Comparison of ENCODE assay signal across 1 cellular context in the genomic region with DNA sequence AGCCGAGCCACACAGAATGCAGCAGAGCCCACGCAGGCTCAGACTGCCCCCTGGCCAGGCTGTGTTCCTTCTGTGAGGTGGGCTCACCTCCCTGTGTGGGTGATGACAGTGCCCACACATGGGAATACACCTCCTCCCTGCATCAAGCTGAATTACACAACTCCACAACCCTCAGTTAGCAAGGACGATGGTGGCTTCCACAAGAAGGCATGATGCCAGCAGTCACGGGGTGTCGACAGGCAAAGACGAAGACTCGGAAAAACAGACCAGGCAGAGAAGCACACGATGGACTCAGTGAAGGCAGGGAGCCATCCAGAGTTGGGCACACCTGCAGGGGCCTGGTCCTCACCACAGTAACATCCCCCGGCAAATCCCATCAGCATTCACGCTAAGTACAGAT.
TF ChIP-seq lines count a peak whose summit lies in the region.

No MANE protein-coding gene starts in this region.

TF ChIP-seq in HEK293, 187 proteins besides CTCF, POLR2A, EP300 and RAD21 (continued from another document):
- TF ChIP-seq, protein P1, sequence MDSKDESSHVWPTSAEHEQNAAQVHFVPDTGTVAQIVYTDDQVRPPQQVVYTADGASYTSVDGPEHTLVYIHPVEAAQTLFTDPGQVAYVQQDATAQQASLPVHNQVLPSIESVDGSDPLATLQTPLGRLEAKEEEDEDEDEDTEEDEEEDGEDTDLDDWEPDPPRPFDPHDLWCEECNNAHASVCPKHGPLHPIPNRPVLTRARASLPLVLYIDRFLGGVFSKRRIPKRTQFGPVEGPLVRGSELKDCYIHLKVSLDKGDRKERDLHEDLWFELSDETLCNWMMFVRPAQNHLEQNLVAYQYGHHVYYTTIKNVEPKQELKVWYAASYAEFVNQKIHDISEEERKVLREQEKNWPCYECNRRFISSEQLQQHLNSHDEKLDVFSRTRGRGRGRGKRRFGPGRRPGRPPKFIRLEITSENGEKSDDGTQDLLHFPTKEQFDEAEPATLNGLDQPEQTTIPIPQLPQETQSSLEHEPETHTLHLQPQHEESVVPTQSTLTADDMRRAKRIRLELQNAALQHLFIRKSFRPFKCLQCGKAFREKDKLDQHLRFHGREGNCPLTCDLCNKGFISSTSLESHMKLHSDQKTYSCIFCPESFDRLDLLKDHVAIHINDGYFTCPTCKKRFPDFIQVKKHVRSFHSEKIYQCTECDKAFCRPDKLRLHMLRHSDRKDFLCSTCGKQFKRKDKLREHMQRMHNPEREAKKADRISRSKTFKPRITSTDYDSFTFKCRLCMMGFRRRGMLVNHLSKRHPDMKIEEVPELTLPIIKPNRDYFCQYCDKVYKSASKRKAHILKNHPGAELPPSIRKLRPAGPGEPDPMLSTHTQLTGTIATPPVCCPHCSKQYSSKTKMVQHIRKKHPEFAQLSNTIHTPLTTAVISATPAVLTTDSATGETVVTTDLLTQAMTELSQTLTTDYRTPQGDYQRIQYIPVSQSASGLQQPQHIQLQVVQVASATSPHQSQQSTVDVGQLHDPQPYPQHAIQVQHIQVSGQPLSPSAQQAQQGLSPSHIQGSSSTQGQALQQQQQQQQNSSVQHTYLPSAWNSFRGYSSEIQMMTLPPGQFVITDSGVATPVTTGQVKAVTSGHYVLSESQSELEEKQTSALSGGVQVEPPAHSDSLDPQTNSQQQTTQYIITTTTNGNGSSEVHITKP (tag by site-specific recombination; IDR thresholded peaks at IDR 0.05), result peak; percentile 62; the same call in 1 of the 2 replicates
- TF ChIP-seq, protein P2, sequence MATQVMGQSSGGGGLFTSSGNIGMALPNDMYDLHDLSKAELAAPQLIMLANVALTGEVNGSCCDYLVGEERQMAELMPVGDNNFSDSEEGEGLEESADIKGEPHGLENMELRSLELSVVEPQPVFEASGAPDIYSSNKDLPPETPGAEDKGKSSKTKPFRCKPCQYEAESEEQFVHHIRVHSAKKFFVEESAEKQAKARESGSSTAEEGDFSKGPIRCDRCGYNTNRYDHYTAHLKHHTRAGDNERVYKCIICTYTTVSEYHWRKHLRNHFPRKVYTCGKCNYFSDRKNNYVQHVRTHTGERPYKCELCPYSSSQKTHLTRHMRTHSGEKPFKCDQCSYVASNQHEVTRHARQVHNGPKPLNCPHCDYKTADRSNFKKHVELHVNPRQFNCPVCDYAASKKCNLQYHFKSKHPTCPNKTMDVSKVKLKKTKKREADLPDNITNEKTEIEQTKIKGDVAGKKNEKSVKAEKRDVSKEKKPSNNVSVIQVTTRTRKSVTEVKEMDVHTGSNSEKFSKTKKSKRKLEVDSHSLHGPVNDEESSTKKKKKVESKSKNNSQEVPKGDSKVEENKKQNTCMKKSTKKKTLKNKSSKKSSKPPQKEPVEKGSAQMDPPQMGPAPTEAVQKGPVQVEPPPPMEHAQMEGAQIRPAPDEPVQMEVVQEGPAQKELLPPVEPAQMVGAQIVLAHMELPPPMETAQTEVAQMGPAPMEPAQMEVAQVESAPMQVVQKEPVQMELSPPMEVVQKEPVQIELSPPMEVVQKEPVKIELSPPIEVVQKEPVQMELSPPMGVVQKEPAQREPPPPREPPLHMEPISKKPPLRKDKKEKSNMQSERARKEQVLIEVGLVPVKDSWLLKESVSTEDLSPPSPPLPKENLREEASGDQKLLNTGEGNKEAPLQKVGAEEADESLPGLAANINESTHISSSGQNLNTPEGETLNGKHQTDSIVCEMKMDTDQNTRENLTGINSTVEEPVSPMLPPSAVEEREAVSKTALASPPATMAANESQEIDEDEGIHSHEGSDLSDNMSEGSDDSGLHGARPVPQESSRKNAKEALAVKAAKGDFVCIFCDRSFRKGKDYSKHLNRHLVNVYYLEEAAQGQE (tag by site-specific recombination; IDR thresholded peaks at IDR 0.05), result no peak
- no peak for TF ChIP-seq YY1 (tag by site-specific recombination; IDR thresholded peaks at IDR 0.05)
- no peak for TF ChIP-seq ZBTB1 (tag by site-specific recombination; IDR thresholded peaks at IDR 0.05)
- TF ChIP-seq, protein P3, sequence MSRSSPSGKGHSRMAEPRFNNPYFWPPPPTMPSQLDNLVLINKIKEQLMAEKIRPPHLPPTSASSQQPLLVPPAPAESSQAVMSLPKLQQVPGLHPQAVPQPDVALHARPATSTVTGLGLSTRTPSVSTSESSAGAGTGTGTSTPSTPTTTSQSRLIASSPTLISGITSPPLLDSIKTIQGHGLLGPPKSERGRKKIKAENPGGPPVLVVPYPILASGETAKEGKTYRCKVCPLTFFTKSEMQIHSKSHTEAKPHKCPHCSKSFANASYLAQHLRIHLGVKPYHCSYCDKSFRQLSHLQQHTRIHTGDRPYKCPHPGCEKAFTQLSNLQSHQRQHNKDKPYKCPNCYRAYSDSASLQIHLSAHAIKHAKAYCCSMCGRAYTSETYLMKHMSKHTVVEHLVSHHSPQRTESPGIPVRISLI (tag by site-specific recombination; IDR thresholded peaks at IDR 0.05), result no peak
- TF ChIP-seq, protein P4, sequence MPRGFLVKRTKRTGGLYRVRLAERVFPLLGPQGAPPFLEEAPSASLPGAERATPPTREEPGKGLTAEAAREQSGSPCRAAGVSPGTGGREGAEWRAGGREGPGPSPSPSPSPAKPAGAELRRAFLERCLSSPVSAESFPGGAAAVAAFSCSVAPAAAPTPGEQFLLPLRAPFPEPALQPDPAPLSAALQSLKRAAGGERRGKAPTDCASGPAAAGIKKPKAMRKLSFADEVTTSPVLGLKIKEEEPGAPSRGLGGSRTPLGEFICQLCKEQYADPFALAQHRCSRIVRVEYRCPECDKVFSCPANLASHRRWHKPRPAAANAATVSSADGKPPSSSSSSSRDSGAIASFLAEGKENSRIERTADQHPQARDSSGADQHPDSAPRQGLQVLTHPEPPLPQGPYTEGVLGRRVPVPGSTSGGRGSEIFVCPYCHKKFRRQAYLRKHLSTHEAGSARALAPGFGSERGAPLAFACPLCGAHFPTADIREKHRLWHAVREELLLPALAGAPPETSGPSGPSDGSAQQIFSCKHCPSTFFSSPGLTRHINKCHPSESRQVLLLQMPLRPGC (tag by site-specific recombination; IDR thresholded peaks at IDR 0.05), result no peak
- peak; percentile 62; the same call in 1 of the 2 replicates for TF ChIP-seq EGR2 (tag by site-specific recombination; IDR thresholded peaks at IDR 0.05; ENCODE audit: low read depth)
- no peak for TF ChIP-seq SETDB1 (IDR thresholded peaks at IDR 0.05; ENCODE audit: insufficient read length, low read length)
- TF ChIP-seq ZNF169 (tag by site-specific recombination; IDR thresholded peaks at IDR 0.05), result no peak
- TF ChIP-seq KLF10 (tag by site-specific recombination; IDR thresholded peaks at IDR 0.05), result no peak
- TF ChIP-seq SCRT2 (tag by site-specific recombination; IDR thresholded peaks at IDR 0.05), result no peak
- TF ChIP-seq ZNF37A (tag by site-specific recombination; IDR thresholded peaks at IDR 0.05), result no peak
- TF ChIP-seq ZNF571 (tag by site-specific recombination; IDR thresholded peaks at IDR 0.05), result no peak
- TF ChIP-seq ZNF121 (tag by site-specific recombination; IDR thresholded peaks at IDR 0.05), result no peak
- no peak for TF ChIP-seq ZNF239 (tag by site-specific recombination; IDR thresholded peaks at IDR 0.05)
- TF ChIP-seq ZNF174 (tag by site-specific recombination; IDR thresholded peaks at IDR 0.05), result no peak
- no peak for TF ChIP-seq OVOL3 (tag by site-specific recombination; IDR thresholded peaks at IDR 0.05)
- TF ChIP-seq ZIC2 (tag by site-specific recombination; IDR thresholded peaks at IDR 0.05), result no peak
- no peak for TF ChIP-seq ZNF747 (tag by site-specific recombination; IDR thresholded peaks at IDR 0.05)
- no peak for TF ChIP-seq ZNF792 (tag by site-specific recombination; IDR thresholded peaks at IDR 0.05)
- TF ChIP-seq, protein P5, sequence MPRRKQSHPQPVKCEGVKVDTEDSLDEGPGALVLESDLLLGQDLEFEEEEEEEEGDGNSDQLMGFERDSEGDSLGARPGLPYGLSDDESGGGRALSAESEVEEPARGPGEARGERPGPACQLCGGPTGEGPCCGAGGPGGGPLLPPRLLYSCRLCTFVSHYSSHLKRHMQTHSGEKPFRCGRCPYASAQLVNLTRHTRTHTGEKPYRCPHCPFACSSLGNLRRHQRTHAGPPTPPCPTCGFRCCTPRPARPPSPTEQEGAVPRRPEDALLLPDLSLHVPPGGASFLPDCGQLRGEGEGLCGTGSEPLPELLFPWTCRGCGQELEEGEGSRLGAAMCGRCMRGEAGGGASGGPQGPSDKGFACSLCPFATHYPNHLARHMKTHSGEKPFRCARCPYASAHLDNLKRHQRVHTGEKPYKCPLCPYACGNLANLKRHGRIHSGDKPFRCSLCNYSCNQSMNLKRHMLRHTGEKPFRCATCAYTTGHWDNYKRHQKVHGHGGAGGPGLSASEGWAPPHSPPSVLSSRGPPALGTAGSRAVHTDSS (tag by site-specific recombination; IDR thresholded peaks at IDR 0.05), result no peak
TF ChIP-seq in HEK293: peak in this region for 3.
